ENCODE assay signal across 1 cellular context in genomic region chr10:72692057-72692891, GRCh38.
TF ChIP-seq lines count a peak whose summit lies in the region.

MCU (plus strand) TSS chr10:72692143; CDS start chr10:72692152, 9 bp downstream.

TF ChIP-seq in K562, 482 proteins besides CTCF, POLR2A, EP300 and RAD21 (continued from another document and continues in another):
- TF ChIP-seq ZNF639 (CRISPR knock-in tag; conservative IDR thresholded peaks at IDR 0.05 in 1 of 2, IDR thresholded peaks at IDR 0.05 in 1 of 2) (no peak), KDM5B (IDR thresholded peaks at IDR 0.05; ENCODE audit: insufficient replicate concordance, low read depth, low read length) (peak; percentile 84), MYBL2 (IDR thresholded peaks at IDR 0.05; ENCODE audit: low read depth) (no peak), MYBL2 (CRISPR knock-in tag; IDR thresholded peaks at IDR 0.05; ENCODE audit: borderline replicate concordance) (no peak), ZNF76 (CRISPR knock-in tag; IDR thresholded peaks at IDR 0.05; ENCODE audit: borderline replicate concordance) (no peak; the same call in 1 of the 2 replicates), CCNT2 (IDR thresholded peaks at IDR 0.05; ENCODE audit: borderline replicate concordance, extremely low read depth, insufficient read length, low read depth, low read length) (peak; percentile 78), ATF1 (CRISPR knock-in tag; IDR thresholded peaks at IDR 0.05) (no peak), ATF1 (tag; IDR thresholded peaks at IDR 0.05) (peak; percentile 29; the same call in 1 of the 2 replicates), ZNF778 (CRISPR knock-in tag; IDR thresholded peaks at IDR 0.05) (no peak), SMARCA4 (IDR thresholded peaks at IDR 0.05) (no peak), CTBP1 (IDR thresholded peaks at IDR 0.05; ENCODE audit: borderline replicate concordance) (peak; percentile 88), ZFX (CRISPR knock-in tag; IDR thresholded peaks at IDR 0.05) (peak; percentile 61), SNRNP70 (optimal IDR thresholded peaks at IDR 0.05; ENCODE audit: low read depth, low read length) (no peak), PRPF4 (IDR thresholded peaks at IDR 0.05; ENCODE audit: insufficient read depth, low read depth, low read length, poor library complexity, severe bottlenecking) (no peak), SIN3A (IDR thresholded peaks at IDR 0.05; ENCODE audit: borderline replicate concordance in 2 of 2, control insufficient read depth in 1 of 2, low read depth in 2 of 2, low read length in 2 of 2) (no peak), PYGO2 (tag; IDR thresholded peaks at IDR 0.05) (no peak), ESRRB (CRISPR knock-in tag; IDR thresholded peaks at IDR 0.05; ENCODE audit: borderline replicate concordance) (no peak), CGGBP1 (CRISPR knock-in tag; IDR thresholded peaks at IDR 0.05) (no peak), RBM15 (IDR thresholded peaks at IDR 0.05; ENCODE audit: insufficient read depth, low read length) (no peak), ZNF316 (IDR thresholded peaks at IDR 0.05) (no peak), PRMT5 (CRISPR knock-in tag; IDR thresholded peaks at IDR 0.05) (no peak), PTTG1 (tag; IDR thresholded peaks at IDR 0.05; ENCODE audit: low read depth) (no peak), ZBTB1 (CRISPR knock-in tag; IDR thresholded peaks at IDR 0.05; ENCODE audit: borderline replicate concordance, low read depth) (peak; percentile 54; the same call in 1 of the 2 replicates), ZNF184 (CRISPR knock-in tag; IDR thresholded peaks at IDR 0.05) (no peak), ZNF408 (CRISPR knock-in tag; IDR thresholded peaks at IDR 0.05; ENCODE audit: low read depth) (no peak), ZNF165 (CRISPR knock-in tag; IDR thresholded peaks at IDR 0.05; ENCODE audit: borderline replicate concordance) (no peak), POLR2B (IDR thresholded peaks at IDR 0.05; ENCODE audit: low read depth, partially characterized antibody) (peak; percentile 45), MBD1 (CRISPR knock-in tag; IDR thresholded peaks at IDR 0.05) (no peak), HMG20B (CRISPR knock-in tag; IDR thresholded peaks at IDR 0.05) (no peak), SP1 (CRISPR knock-in tag; IDR thresholded peaks at IDR 0.05) (peak; percentile 90), SMARCE1 (IDR thresholded peaks at IDR 0.05) (no peak), ARID3B (CRISPR knock-in tag; IDR thresholded peaks at IDR 0.05; ENCODE audit: borderline replicate concordance) (no peak; the same call in 1 of the 2 replicates), RNF2 (IDR thresholded peaks at IDR 0.05) (no peak), ZNF12 (CRISPR knock-in tag; IDR thresholded peaks at IDR 0.05) (no peak), ZFPM2 (CRISPR knock-in tag; IDR thresholded peaks at IDR 0.05) (no peak), ZNF668 (CRISPR knock-in tag; IDR thresholded peaks at IDR 0.05) (no peak), E2F6 (IDR thresholded peaks at IDR 0.05; ENCODE audit: borderline replicate concordance in 1 of 2, extremely low read depth in 1 of 2, insufficient read depth in 1 of 2, insufficient read length in 1 of 2, low read depth in 1 of 2, low read length in 1 of 2, poor library complexity in 1 of 2, severe bottlenecking in 1 of 2) (no peak), CHD1 (IDR thresholded peaks at IDR 0.05; ENCODE audit: low read length) (no peak), ZNF263 (CRISPR knock-in tag; IDR thresholded peaks at IDR 0.05; ENCODE audit: borderline replicate concordance) (no peak), POLR3A (IDR thresholded peaks at IDR 0.05; ENCODE audit: borderline replicate concordance, extremely low read depth, insufficient read depth, insufficient read length) (no peak), ZNF224 (CRISPR knock-in tag; IDR thresholded peaks at IDR 0.05) (no peak), ETV5 (CRISPR knock-in tag; IDR thresholded peaks at IDR 0.05; ENCODE audit: low read depth) (0 out of 2 replicates have a peak, but pooled peaks have one; percentile 32), GABPB1 (CRISPR knock-in tag; IDR thresholded peaks at IDR 0.05) (peak; percentile 74; the same call in 1 of the 2 replicates), POU5F1 (IDR thresholded peaks at IDR 0.05; ENCODE audit: borderline replicate concordance, low read depth, low read length, partially characterized antibody) (no peak), AFF1 (IDR thresholded peaks at IDR 0.05; ENCODE audit: low read depth in 1 of 2, partially characterized antibody in 2 of 2) (no peak), RBM34 (IDR thresholded peaks at IDR 0.05; ENCODE audit: borderline replicate concordance, insufficient read depth, low read length) (no peak), ARID3A (IDR thresholded peaks at IDR 0.05; ENCODE audit: borderline replicate concordance, low read depth, low read length) (no peak), HMBOX1 (IDR thresholded peaks at IDR 0.05) (no peak), EGR1 (conservative IDR thresholded peaks at IDR 0.05) (no peak), ZNF277 (CRISPR knock-in tag; IDR thresholded peaks at IDR 0.05; ENCODE audit: borderline replicate concordance) (no peak), UBTF (IDR thresholded peaks at IDR 0.05; ENCODE audit: borderline replicate concordance in 1 of 2, low read depth in 2 of 2, low read length in 2 of 2) (peak; percentile 91 to 92)
